8 cellular contexts compared by ENCODE assay signal in genomic region chr1:156583821-156584622, GRCh38. TPM values are rescaled to one million over a fixed set of nuclear protein-coding genes. Genes with fewer than 3 reads are reported as not detected.
A peak's percentile ranks its signal among the peaks of the same experiment; 100 is the strongest.
DNase-seq lines count a peak whose midpoint lies in the region; ATAC-seq and TF ChIP-seq lines count a peak whose summit lies in the region.

No MANE protein-coding gene starts in this region.

- no peaks in the 10 kb centered on the region for H3K36me3 ChIP-seq in heart right ventricle

- TF ChIP-seq CTCF in heart right ventricle (IDR thresholded peaks at IDR 0.05) = peak; percentile 91 to 95 (median 93)

- no peaks in the 10 kb centered on the region for H3K9me3 ChIP-seq in heart right ventricle

- intact Hi-C loops in heart right ventricle (cut with DNase I) = loop anchor here in 6 of 10 donors (2.0 to 10.0 kb wide), 6 partner anchors 25 to 119 kb away; partner anchors contain the start of gene HAPLN2 (in 1 of the 6)

- peaks cover 0 to 10% (median 4%) of the 10 kb centered on the region in 9 donors for H3K4me1 ChIP-seq in heart right ventricle

- peaks cover 4 to 6% of the 10 kb centered on the region in 2 donors for H3K36me3 Mint-ChIP-seq in activated naive CD4-positive, alpha-beta T cell treated with anti-CD3 and anti-CD28 coated beads, Interleukin-2, amount 50 U/mL, for 72 hours

- H3K9me3 Mint-ChIP-seq in activated naive CD4-positive, alpha-beta T cell treated with anti-CD3 and anti-CD28 coated beads, Interleukin-2, amount 50 U/mL, for 72 hours = no peaks in the 10 kb centered on the region

- H3K4me3 ChIP-seq in heart right ventricle = no peak overlapping the region

- peak; percentile 41 to 49 for ATAC-seq in activated naive CD4-positive, alpha-beta T cell treated with anti-CD3 and anti-CD28 coated beads, Interleukin-2, amount 50 U/mL, for 72 hours
- peak in 6 of 8 donors; percentile 36 to 68 (median 61) for ATAC-seq in heart right ventricle
- no peak for ATAC-seq in GM19463 (IDR thresholded peaks at IDR 0.05; ENCODE audit: unreplicated experiment)
- no peak for ATAC-seq in GM21447 (IDR thresholded peaks at IDR 0.05; ENCODE audit: unreplicated experiment)

- 52 to 56% methylated on average over 20 of the region's 20 CpGs for WGBS in heart right ventricle, 2 donors

- H3K27ac Mint-ChIP-seq in activated naive CD4-positive, alpha-beta T cell treated with anti-CD3 and anti-CD28 coated beads, Interleukin-2, amount 50 U/mL, for 72 hours = peak overlapping the region in 1 of 2 donors; percentile 52

- DNase-seq in GM03348 (ENCODE audit: low spot score) (peak; percentile 87), NCI-H1105 treated with DMSO at 0.1 percent for 48 hours (lab: John Stamatoyannopoulos, UW) (peak; percentile 69), SKM-1 (lab: John Stamatoyannopoulos, UW; ENCODE audit: unreplicated experiment) (peak; percentile 82), heart right ventricle (peak in 1 of 2 donors; percentile 82), pulmonary artery endothelial cell (ENCODE audit: low read depth, low spot score) (peak; percentile 71)
- peak; percentile 61 to 79 for DNase-seq in activated naive CD4-positive, alpha-beta T cell treated with anti-CD3 and anti-CD28 coated beads, Interleukin-2, amount 50 U/mL, for 72 hours (ENCODE audit: low spot score in 2 of 2)

- no peak overlapping the region for H3K27ac ChIP-seq in heart right ventricle

- no peaks in the 10 kb centered on the region for H3K27me3 ChIP-seq in heart right ventricle

RNA-seq across cellular contexts. Expression of gene TTC24, which starts 4.5 kb away (rescaled TPM):
- total RNA-seq in activated naive CD4-positive, alpha-beta T cell treated with anti-CD3 and anti-CD28 coated beads, Interleukin-2, amount 50 U/mL, for 72 hours = 1 to 10 TPM; 4.5 to 6.8 TPM
- under 1 TPM in 1 of 10 donors, not detected in 9; 0.21 TPM for total RNA-seq in heart right ventricle
- under 1 TPM in 1 of 2 donors, not detected in 1; 0.03 TPM for polyA plus RNA-seq in heart right ventricle
- not detected in 2 replicates for total RNA-seq in pulmonary artery endothelial cell

RNA-seq across cellular contexts. Expression of gene NAXE, which starts 7.6 kb away (rescaled TPM):
- total RNA-seq in activated naive CD4-positive, alpha-beta T cell treated with anti-CD3 and anti-CD28 coated beads, Interleukin-2, amount 50 U/mL, for 72 hours = 10 to 100 TPM; 71.4 to 95.1 TPM
- 100 to 1,000 TPM in 9 of 10 donors, 10 to 100 TPM in 1; 93.1 to 134 (median 112) TPM for total RNA-seq in heart right ventricle
- polyA plus RNA-seq in heart right ventricle = 100 to 1,000 TPM in 1 of 2 donors, 10 to 100 TPM in 1; 59.8 to 103 TPM
- total RNA-seq in pulmonary artery endothelial cell = 97.7 and 126 TPM in 2 replicates

RNA-seq across cellular contexts. Expression of gene IQGAP3, which starts 11.7 kb away (rescaled TPM):
- total RNA-seq in activated naive CD4-positive, alpha-beta T cell treated with anti-CD3 and anti-CD28 coated beads, Interleukin-2, amount 50 U/mL, for 72 hours = 10 to 100 TPM in 1 of 2 donors, 1 to 10 TPM in 1; 5.1 to 30.5 TPM
- 1 to 10 TPM in 3 of 10 donors, under 1 TPM in 7; 0.07 to 3.8 (median 0.39) TPM for total RNA-seq in heart right ventricle
- polyA plus RNA-seq in heart right ventricle = under 1 TPM; 0.09 to 0.22 TPM
- total RNA-seq in pulmonary artery endothelial cell = 19.1 and 37.9 TPM in 2 replicates

RNA-seq across cellular contexts. Expression of gene GPATCH4, which starts 17.3 kb away (rescaled TPM):
- 10 to 100 TPM; 26.1 to 35.8 TPM for total RNA-seq in activated naive CD4-positive, alpha-beta T cell treated with anti-CD3 and anti-CD28 coated beads, Interleukin-2, amount 50 U/mL, for 72 hours
- 10 to 100 TPM in 9 of 10 donors, 1 to 10 TPM in 1; 9.3 to 25.4 (median 13.3) TPM for total RNA-seq in heart right ventricle
- polyA plus RNA-seq in heart right ventricle = 10 to 100 TPM; 24.1 to 34.5 TPM
- total RNA-seq in pulmonary artery endothelial cell = 27.2 and 45.6 TPM in 2 replicates

RNA-seq across cellular contexts. Expression of gene HAPLN2, which starts 35.2 kb away (rescaled TPM):
- total RNA-seq in activated naive CD4-positive, alpha-beta T cell treated with anti-CD3 and anti-CD28 coated beads, Interleukin-2, amount 50 U/mL, for 72 hours = 1 to 10 TPM in 1 of 2 donors, not detected in 1; 3.8 TPM
- total RNA-seq in heart right ventricle = 1 to 10 TPM in 3 of 10 donors, under 1 TPM in 6, not detected in 1; 0.24 to 1.7 (median 0.77) TPM
- polyA plus RNA-seq in heart right ventricle = 1 to 10 TPM; 3.0 to 6.3 TPM
- total RNA-seq in pulmonary artery endothelial cell = not detected in 2 replicates

Comparison
In these comparisons a context has a peak if more than half of its experiments do, and no peak if none do; other contexts are left out.
1. ATAC-seq: peak in activated naive CD4-positive, alpha-beta T cell treated with anti-CD3 and anti-CD28 coated beads, Interleukin-2, amount 50 U/mL, for 72 hours (2 of 2) and heart right ventricle (6 of 8); none in GM19463 (single experiment) and GM21447 (single experiment).